Comparison of ENCODE assay signal across 19 cellular contexts in the genomic region with DNA sequence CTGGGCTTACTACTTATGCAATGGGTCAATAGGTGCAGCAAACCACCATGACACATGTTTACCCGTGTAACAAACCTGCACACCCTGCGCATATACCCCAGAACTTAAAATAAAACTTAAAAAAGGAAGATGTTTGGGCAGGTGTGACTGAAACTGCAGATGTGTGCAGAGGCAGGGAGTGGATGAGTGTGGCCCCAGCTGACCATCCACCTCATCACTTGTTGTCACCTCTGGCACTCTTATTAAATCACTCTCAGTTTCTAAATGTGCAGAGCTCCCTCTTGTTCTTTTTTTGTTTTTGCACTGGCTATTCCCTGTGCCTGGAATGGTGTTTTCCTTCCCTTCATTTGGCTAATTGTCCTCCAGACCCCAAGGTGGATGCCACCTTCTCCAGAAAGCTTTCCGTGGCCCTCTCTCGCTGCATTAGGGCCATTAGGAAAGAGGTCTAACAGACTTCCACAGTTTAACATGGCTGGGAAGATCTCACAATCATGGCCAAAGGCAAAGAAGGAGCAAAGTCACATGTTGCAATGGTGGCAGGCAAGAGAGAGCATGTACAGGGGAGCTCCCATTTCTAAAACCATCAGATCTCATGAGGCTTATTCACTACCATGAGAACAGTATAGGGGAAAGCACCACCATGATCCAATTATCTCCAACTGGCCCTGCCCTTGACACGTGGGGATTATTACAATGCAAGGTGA.
"Had no signal": no experiment of that assay in that cellular context is flagged by ENCODE, and none has a peak within 500 bp of the region (broad histone marks: within the 10 kb centered on the region; RNA-seq: fewer than 3 reads in every experiment).

No MANE protein-coding gene starts in this region.

- H3K4me3 Mint-ChIP-seq: activated CD4-positive, alpha-beta memory T cell treated with anti-CD3 and anti-CD28 coated beads for 36 hours; activated naive CD4-positive, alpha-beta T cell treated with anti-CD3 and anti-CD28 coated beads, Interleukin-2, amount 50 U/mL, for 24 hours; activated T-cell treated with anti-CD3 and anti-CD28 coated beads, Interleukin-2, amount 50 U/mL, for 72 hours; central memory CD8-positive, alpha-beta T cell; immature natural killer cell; naive B cell; T-helper 2 cell treated with Interferon-gamma antibody and Interleukin-4, amounts not matched to agents 5 μg/mL and 100 μg/mL, for 36 hours had no signal

- H3K9me3 ChIP-seq: thyroid gland had no signal

- H3K9me3 Mint-ChIP-seq: activated naive CD4-positive, alpha-beta T cell treated with anti-CD3 and anti-CD28 coated beads, Interleukin-2, amount 50 U/mL, for 24 hours; central memory CD8-positive, alpha-beta T cell had no signal

- H3K36me3 Mint-ChIP-seq: activated CD4-positive, alpha-beta memory T cell treated with anti-CD3 and anti-CD28 coated beads for 36 hours had no signal

- H3K4me1 Mint-ChIP-seq: activated naive CD4-positive, alpha-beta T cell treated with anti-CD3 and anti-CD28 coated beads, Interleukin-2, amount 50 U/mL, for 24 hours; central memory CD8-positive, alpha-beta T cell; immature natural killer cell; naive B cell had no signal

- ATAC-seq: activated T-cell treated with anti-CD3 and anti-CD28 coated beads, Interleukin-2, amount 50 U/mL, for 72 hours; left colon had no signal

- DNase-seq: activated CD4-positive, alpha-beta memory T cell treated with anti-CD3 and anti-CD28 coated beads for 36 hours; activated CD4-positive, CD25-positive, alpha-beta regulatory T cell treated with anti-CD3 and anti-CD28 coated beads, Interleukin-2, amount 50 U/mL, for 72 hours; activated CD8-positive, alpha-beta memory T cell treated with anti-CD3 and anti-CD28 coated beads, Interleukin-2, amount 50 U/mL, for 4 hours; activated T-cell treated with anti-CD3 and anti-CD28 coated beads, Interleukin-2, amount 50 U/mL, for 72 hours; cortex of kidney; effector memory CD4-positive, alpha-beta T cell; glutamatergic neuron; immature natural killer cell; left colon; naive B cell; retina; stimulated activated CD4-positive, alpha-beta T cell treated with anti-CD3 and anti-CD28 coated beads, Interleukin-15, amount 100 ng/mL, for 24 hours; stimulated activated CD4-positive, alpha-beta T cell treated with anti-CD3 and anti-CD28 coated beads, Interleukin-4, amount 100 ng/mL, for 4 hours; thyroid gland had no signal

- H3K36me3 ChIP-seq: thyroid gland had no signal

- H3K27ac ChIP-seq: epithelial cell of prostate, thyroid gland had no signal

- H3K27me3 Mint-ChIP-seq: activated CD4-positive, alpha-beta memory T cell treated with anti-CD3 and anti-CD28 coated beads for 36 hours; activated naive CD4-positive, alpha-beta T cell treated with anti-CD3 and anti-CD28 coated beads, Interleukin-2, amount 50 U/mL, for 24 hours had no signal

- H3K27ac Mint-ChIP-seq: activated CD4-positive, alpha-beta memory T cell treated with anti-CD3 and anti-CD28 coated beads for 36 hours; activated naive CD4-positive, alpha-beta T cell treated with anti-CD3 and anti-CD28 coated beads, Interleukin-2, amount 50 U/mL, for 24 hours; activated T-cell treated with anti-CD3 and anti-CD28 coated beads, Interleukin-2, amount 50 U/mL, for 72 hours; immature natural killer cell had no signal

- H3K27me3 ChIP-seq: thyroid gland had no signal

- H3K4me3 ChIP-seq: lung, thyroid gland had no signal
